ENCODE assay signal across 1 cellular context in genomic region chr9:136940526-136941230, GRCh38.
A peak's percentile ranks its signal among the peaks of the same experiment; 100 is the strongest.
TF ChIP-seq lines count a peak whose summit lies in the region.

No MANE protein-coding gene starts in this region.

TF ChIP-seq in HepG2, 621 proteins besides CTCF, POLR2A, EP300 and RAD21 (continued from another document):
- TF ChIP-seq ZNF687 (CRISPR knock-in tag; IDR thresholded peaks at IDR 0.05) (0 out of 2 replicates have a peak, but pooled peaks have one; percentile 18), NFKB2 (CRISPR knock-in tag; IDR thresholded peaks at IDR 0.05; ENCODE audit: borderline replicate concordance) (no peak), HBP1 (CRISPR knock-in tag; IDR thresholded peaks at IDR 0.05; ENCODE audit: low read depth) (no peak), NCOR1 (IDR thresholded peaks at IDR 0.05; ENCODE audit: borderline replicate concordance, low read length) (no peak), BORCS8-MEF2B (CRISPR knock-in tag; IDR thresholded peaks at IDR 0.05) (no peak), ZNF317 (CRISPR knock-in tag; IDR thresholded peaks at IDR 0.05) (no peak), SP140L (CRISPR knock-in tag; IDR thresholded peaks at IDR 0.05; ENCODE audit: borderline replicate concordance) (no peak), REXO4 (CRISPR knock-in tag; IDR thresholded peaks at IDR 0.05; ENCODE audit: borderline replicate concordance) (no peak), ZMAT3 (CRISPR knock-in tag; conservative IDR thresholded peaks at IDR 0.05) (no peak), IRF9 (CRISPR knock-in tag; IDR thresholded peaks at IDR 0.05; ENCODE audit: borderline replicate concordance) (no peak), ARNT (IDR thresholded peaks at IDR 0.05) (no peak), EED (CRISPR knock-in tag; IDR thresholded peaks at IDR 0.05) (no peak), SP4 (CRISPR knock-in tag; IDR thresholded peaks at IDR 0.05) (no peak), SMARCC2 (IDR thresholded peaks at IDR 0.05) (no peak)
